ENCODE assay signal across 27 cellular contexts in genomic region chr4:48854395-48854683, GRCh38.
"Had no signal": no experiment of that assay in that cellular context is flagged by ENCODE, and none has a peak within 500 bp of the region (broad histone marks: within the 10 kb centered on the region; RNA-seq: fewer than 3 reads in every experiment).

No MANE protein-coding gene starts in this region.

- H3K4me3 Mint-ChIP-seq: activated CD4-positive, alpha-beta T cell treated with anti-CD3 and anti-CD28 coated beads, Interleukin-2, amount 10 ng/mL, durations not matched to agents 7 days and 5 days; effector memory CD8-positive, alpha-beta T cell; immature natural killer cell; naive B cell had no signal

- H2AFZ ChIP-seq: hepatocyte had no signal

- FAIRE-seq: colon, endothelial cell of umbilical vein had no signal

- H3K27me3 ChIP-seq: brain microvascular endothelial cell, dorsolateral prefrontal cortex, hepatocyte, ovary, right atrium auricular region, spleen, tibial artery had no signal

- H3K9me3 Mint-ChIP-seq: activated CD4-positive, alpha-beta T cell treated with anti-CD3 and anti-CD28 coated beads, Interleukin-2, amount 10 ng/mL, durations not matched to agents 7 days and 5 days; effector memory CD8-positive, alpha-beta T cell; immature natural killer cell; naive B cell had no signal

- DNase-seq: activated CD4-positive, alpha-beta T cell treated with anti-CD3 and anti-CD28 coated beads, Interleukin-2, amount 10 ng/mL, durations not matched to agents 7 days and 5 days; activated CD4-positive, CD25-positive, alpha-beta regulatory T cell treated with anti-CD3 and anti-CD28 coated beads, Interleukin-2, amount 50 U/mL, for 72 hours; activated naive CD4-positive, alpha-beta T cell treated with Interleukin-2 at 50 U/mL for 16 hours; activated T-cell treated with anti-CD3 and anti-CD28 coated beads, Interleukin-2, amount 50 U/mL, for 1 hour; aorta; brain microvascular endothelial cell; central memory CD4-positive, alpha-beta T cell; dorsolateral prefrontal cortex; effector memory CD8-positive, alpha-beta T cell; foreskin melanocyte; immature natural killer cell; naive B cell; ovary; psoas muscle; spleen; stimulated activated CD4-positive, alpha-beta T cell treated with anti-CD3 and anti-CD28 coated beads, Interleukin-4, amount 100 ng/mL, for 1 hour; stimulated activated naive CD4-positive, alpha-beta T cell treated with Interleukin-2 at 50 U/mL for 16 hours; substantia nigra; tibial artery had no signal

- H3K4me1 Mint-ChIP-seq: activated CD4-positive, alpha-beta T cell treated with anti-CD3 and anti-CD28 coated beads, Interleukin-2, amount 10 ng/mL, durations not matched to agents 7 days and 5 days; immature natural killer cell; naive B cell had no signal

- ATAC-seq: effector memory CD8-positive, alpha-beta T cell; esophagus mucosa; left lobe of liver; psoas muscle had no signal

- H3K27ac Mint-ChIP-seq: activated CD4-positive, alpha-beta T cell treated with anti-CD3 and anti-CD28 coated beads, Interleukin-2, amount 10 ng/mL, durations not matched to agents 7 days and 5 days had no signal

- H3K4me3 ChIP-seq: dorsolateral prefrontal cortex, hepatocyte, lung, ovary, psoas muscle, right atrium auricular region, spleen, tibial artery had no signal

- H3K4me1 ChIP-seq: psoas muscle, right atrium auricular region, spleen, tibial artery had no signal

- H3K4me2 ChIP-seq: hepatocyte had no signal

- H3K27ac ChIP-seq: brain microvascular endothelial cell, hepatocyte, ovary, psoas muscle, right atrium auricular region, spleen, tibial artery, VCaP had no signal

- H3K9me3 ChIP-seq: ovary, psoas muscle, right atrium auricular region, spleen, tibial artery had no signal

- H3K27me3 Mint-ChIP-seq: activated CD4-positive, alpha-beta T cell treated with anti-CD3 and anti-CD28 coated beads, Interleukin-2, amount 10 ng/mL, durations not matched to agents 7 days and 5 days; effector memory CD8-positive, alpha-beta T cell; naive B cell had no signal

- H3K36me3 ChIP-seq: ovary had no signal

- H3K79me2 ChIP-seq: hepatocyte had no signal
